ENCODE assay signal across 1 cellular context in the genomic region with DNA sequence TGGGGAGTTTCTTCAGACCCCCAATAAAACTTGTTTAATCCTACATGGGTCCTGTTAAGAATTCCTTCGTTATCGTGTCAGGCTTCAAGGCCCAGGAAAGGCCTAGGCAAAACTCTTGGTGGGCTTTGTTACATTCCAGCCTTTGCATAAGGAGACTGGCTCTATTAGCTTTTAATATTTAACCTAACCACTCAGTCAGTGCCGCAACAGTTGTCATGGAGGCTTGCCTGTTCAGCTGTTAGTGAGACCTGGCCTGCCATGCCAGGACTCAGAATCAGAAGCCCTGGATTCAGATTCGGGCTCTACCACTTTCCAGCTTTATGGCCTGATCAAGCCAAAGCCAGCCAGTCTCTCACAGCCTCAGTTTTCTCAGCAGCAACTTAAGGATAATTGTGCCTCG.
TF ChIP-seq lines count a peak whose summit lies in the region.

No MANE protein-coding gene starts in this region.

TF ChIP-seq in H1, 55 proteins besides CTCF, POLR2A, EP300 and RAD21:
- TF ChIP-seq, protein P1, sequence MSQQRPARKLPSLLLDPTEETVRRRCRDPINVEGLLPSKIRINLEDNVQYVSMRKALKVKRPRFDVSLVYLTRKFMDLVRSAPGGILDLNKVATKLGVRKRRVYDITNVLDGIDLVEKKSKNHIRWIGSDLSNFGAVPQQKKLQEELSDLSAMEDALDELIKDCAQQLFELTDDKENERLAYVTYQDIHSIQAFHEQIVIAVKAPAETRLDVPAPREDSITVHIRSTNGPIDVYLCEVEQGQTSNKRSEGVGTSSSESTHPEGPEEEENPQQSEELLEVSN (IDR thresholded peaks at IDR 0.05): no peak
- TF ChIP-seq CHD1 (IDR thresholded peaks at IDR 0.05; ENCODE audit: low read depth, low read length) (no peak), HDAC2 (IDR thresholded peaks at IDR 0.05; ENCODE audit: borderline replicate concordance in 1 of 2, low read depth in 2 of 2, low read length in 2 of 2) (no peak), POLR2AphosphoS5 (IDR thresholded peaks at IDR 0.05; ENCODE audit: low read depth, low read length) (no peak), SIX5 (IDR thresholded peaks at IDR 0.05; ENCODE audit: low read depth, low read length) (no peak), BRCA1 (IDR thresholded peaks at IDR 0.05; ENCODE audit: low read depth, low read length) (no peak), ASH2L (IDR thresholded peaks at IDR 0.05; ENCODE audit: low read length) (no peak), CHD2 (IDR thresholded peaks at IDR 0.05; ENCODE audit: low read length) (no peak), TBP (IDR thresholded peaks at IDR 0.05; ENCODE audit: low read depth, low read length) (no peak)
- TF ChIP-seq, protein P2, sequence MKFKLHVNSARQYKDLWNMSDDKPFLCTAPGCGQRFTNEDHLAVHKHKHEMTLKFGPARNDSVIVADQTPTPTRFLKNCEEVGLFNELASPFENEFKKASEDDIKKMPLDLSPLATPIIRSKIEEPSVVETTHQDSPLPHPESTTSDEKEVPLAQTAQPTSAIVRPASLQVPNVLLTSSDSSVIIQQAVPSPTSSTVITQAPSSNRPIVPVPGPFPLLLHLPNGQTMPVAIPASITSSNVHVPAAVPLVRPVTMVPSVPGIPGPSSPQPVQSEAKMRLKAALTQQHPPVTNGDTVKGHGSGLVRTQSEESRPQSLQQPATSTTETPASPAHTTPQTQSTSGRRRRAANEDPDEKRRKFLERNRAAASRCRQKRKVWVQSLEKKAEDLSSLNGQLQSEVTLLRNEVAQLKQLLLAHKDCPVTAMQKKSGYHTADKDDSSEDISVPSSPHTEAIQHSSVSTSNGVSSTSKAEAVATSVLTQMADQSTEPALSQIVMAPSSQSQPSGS (IDR thresholded peaks at IDR 0.05; ENCODE audit: low read length): no peak
- TF ChIP-seq, protein P3, sequence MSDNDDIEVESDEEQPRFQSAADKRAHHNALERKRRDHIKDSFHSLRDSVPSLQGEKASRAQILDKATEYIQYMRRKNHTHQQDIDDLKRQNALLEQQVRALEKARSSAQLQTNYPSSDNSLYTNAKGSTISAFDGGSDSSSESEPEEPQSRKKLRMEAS (IDR thresholded peaks at IDR 0.05): no peak
- TF ChIP-seq, protein P4, sequence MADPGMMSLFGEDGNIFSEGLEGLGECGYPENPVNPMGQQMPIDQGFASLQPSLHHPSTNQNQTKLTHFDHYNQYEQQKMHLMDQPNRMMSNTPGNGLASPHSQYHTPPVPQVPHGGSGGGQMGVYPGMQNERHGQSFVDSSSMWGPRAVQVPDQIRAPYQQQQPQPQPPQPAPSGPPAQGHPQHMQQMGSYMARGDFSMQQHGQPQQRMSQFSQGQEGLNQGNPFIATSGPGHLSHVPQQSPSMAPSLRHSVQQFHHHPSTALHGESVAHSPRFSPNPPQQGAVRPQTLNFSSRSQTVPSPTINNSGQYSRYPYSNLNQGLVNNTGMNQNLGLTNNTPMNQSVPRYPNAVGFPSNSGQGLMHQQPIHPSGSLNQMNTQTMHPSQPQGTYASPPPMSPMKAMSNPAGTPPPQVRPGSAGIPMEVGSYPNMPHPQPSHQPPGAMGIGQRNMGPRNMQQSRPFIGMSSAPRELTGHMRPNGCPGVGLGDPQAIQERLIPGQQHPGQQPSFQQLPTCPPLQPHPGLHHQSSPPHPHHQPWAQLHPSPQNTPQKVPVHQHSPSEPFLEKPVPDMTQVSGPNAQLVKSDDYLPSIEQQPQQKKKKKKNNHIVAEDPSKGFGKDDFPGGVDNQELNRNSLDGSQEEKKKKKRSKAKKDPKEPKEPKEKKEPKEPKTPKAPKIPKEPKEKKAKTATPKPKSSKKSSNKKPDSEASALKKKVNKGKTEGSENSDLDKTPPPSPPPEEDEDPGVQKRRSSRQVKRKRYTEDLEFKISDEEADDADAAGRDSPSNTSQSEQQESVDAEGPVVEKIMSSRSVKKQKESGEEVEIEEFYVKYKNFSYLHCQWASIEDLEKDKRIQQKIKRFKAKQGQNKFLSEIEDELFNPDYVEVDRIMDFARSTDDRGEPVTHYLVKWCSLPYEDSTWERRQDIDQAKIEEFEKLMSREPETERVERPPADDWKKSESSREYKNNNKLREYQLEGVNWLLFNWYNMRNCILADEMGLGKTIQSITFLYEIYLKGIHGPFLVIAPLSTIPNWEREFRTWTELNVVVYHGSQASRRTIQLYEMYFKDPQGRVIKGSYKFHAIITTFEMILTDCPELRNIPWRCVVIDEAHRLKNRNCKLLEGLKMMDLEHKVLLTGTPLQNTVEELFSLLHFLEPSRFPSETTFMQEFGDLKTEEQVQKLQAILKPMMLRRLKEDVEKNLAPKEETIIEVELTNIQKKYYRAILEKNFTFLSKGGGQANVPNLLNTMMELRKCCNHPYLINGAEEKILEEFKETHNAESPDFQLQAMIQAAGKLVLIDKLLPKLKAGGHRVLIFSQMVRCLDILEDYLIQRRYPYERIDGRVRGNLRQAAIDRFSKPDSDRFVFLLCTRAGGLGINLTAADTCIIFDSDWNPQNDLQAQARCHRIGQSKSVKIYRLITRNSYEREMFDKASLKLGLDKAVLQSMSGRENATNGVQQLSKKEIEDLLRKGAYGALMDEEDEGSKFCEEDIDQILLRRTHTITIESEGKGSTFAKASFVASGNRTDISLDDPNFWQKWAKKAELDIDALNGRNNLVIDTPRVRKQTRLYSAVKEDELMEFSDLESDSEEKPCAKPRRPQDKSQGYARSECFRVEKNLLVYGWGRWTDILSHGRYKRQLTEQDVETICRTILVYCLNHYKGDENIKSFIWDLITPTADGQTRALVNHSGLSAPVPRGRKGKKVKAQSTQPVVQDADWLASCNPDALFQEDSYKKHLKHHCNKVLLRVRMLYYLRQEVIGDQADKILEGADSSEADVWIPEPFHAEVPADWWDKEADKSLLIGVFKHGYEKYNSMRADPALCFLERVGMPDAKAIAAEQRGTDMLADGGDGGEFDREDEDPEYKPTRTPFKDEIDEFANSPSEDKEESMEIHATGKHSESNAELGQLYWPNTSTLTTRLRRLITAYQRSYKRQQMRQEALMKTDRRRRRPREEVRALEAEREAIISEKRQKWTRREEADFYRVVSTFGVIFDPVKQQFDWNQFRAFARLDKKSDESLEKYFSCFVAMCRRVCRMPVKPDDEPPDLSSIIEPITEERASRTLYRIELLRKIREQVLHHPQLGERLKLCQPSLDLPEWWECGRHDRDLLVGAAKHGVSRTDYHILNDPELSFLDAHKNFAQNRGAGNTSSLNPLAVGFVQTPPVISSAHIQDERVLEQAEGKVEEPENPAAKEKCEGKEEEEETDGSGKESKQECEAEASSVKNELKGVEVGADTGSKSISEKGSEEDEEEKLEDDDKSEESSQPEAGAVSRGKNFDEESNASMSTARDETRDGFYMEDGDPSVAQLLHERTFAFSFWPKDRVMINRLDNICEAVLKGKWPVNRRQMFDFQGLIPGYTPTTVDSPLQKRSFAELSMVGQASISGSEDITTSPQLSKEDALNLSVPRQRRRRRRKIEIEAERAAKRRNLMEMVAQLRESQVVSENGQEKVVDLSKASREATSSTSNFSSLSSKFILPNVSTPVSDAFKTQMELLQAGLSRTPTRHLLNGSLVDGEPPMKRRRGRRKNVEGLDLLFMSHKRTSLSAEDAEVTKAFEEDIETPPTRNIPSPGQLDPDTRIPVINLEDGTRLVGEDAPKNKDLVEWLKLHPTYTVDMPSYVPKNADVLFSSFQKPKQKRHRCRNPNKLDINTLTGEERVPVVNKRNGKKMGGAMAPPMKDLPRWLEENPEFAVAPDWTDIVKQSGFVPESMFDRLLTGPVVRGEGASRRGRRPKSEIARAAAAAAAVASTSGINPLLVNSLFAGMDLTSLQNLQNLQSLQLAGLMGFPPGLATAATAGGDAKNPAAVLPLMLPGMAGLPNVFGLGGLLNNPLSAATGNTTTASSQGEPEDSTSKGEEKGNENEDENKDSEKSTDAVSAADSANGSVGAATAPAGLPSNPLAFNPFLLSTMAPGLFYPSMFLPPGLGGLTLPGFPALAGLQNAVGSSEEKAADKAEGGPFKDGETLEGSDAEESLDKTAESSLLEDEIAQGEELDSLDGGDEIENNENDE (IDR thresholded peaks at IDR 0.05; ENCODE audit: insufficient replicate concordance, low read length): no peak
TF ChIP-seq in H1: peak in this region for 0.
